ENCODE assay signal across 21 cellular contexts in the genomic region with DNA sequence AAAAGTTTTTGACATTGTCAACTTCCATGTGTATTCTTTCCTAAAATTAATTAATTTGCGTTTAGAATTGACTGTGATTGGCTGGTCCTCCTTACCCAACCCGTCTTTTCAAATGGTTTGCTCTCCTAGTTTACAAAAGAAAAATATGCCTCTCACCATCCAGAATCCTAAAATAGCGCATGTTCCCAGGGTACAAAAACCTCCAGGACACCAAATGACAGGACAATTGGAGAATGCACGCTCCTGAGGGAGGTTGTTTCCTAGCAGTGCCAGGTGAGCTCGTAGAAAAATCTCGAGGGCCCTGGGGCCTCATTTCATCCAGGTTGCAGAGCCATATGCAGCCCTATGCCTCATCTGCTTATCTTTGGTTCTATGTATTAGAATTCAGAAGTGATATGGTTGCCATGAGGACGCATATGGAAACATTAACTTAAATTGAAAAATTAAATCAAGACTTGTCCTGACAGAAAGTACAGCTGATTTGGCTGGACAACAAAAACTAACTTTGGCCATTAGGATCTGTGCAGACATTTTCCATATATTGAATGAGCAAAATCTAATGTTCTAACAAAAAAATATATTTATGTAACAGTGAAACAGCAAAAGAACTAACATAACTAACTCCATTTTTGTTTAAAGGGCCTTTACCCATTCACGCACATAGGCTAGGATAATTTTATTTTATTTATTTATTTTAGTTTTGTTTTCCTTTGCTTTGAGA.
"Had no signal": no experiment of that assay in that cellular context is flagged by ENCODE, and none has a peak within 500 bp of the region (broad histone marks: within the 10 kb centered on the region; RNA-seq: fewer than 3 reads in every experiment).

No MANE protein-coding gene starts in this region.

- H3K36me3 ChIP-seq: esophagus squamous epithelium, gastroesophageal sphincter, left lung, lower lobe of right lung, neutrophil, sigmoid colon had no signal

- H3K4me3 ChIP-seq: esophagus squamous epithelium, gastroesophageal sphincter, left lung, lower lobe of right lung, sigmoid colon, skin epidermis had no signal

- H3K27ac Mint-ChIP-seq: effector memory CD8-positive, alpha-beta T cell; memory B cell; natural killer cell treated with Interleukin-12 subunit alpha and Interleukin-12 subunit beta and Interleukin-15 and Interleukin-18, amount 100 ng/mL, for 72 hours had no signal

- H3K27me3 ChIP-seq: esophagus squamous epithelium, gastroesophageal sphincter, left lung, neutrophil, sigmoid colon had no signal

- H3K4me1 Mint-ChIP-seq: memory B cell had no signal

- H3K9me3 Mint-ChIP-seq: dendritic cell treated with granulocyte-macrophage colony-stimulating factor and Interleukin-4, amounts not matched to agents 40 ng/mL and 50 ng/mL, for 4 days; effector memory CD8-positive, alpha-beta T cell; natural killer cell treated with Interleukin-12 subunit alpha and Interleukin-12 subunit beta and Interleukin-15 and Interleukin-18, amount 100 ng/mL, for 72 hours; type B pancreatic cell had no signal

- FAIRE-seq: colon, urothelium cell line had no signal

- H3K9me3 ChIP-seq: esophagus squamous epithelium, gastroesophageal sphincter, left lung, lower lobe of right lung, neutrophil, sigmoid colon had no signal

- H3K27me3 Mint-ChIP-seq: effector memory CD8-positive, alpha-beta T cell; memory B cell; type B pancreatic cell had no signal

- H3K27ac ChIP-seq: epithelial cell of prostate, esophagus squamous epithelium, gastroesophageal sphincter, left lung, lower lobe of right lung, neutrophil, sigmoid colon, skin epidermis had no signal

- H3K4me3 Mint-ChIP-seq: dendritic cell treated with granulocyte-macrophage colony-stimulating factor and Interleukin-4, amounts not matched to agents 40 ng/mL and 50 ng/mL, for 4 days; effector memory CD8-positive, alpha-beta T cell; memory B cell; natural killer cell treated with Interleukin-12 subunit alpha and Interleukin-12 subunit beta and Interleukin-15 and Interleukin-18, amount 100 ng/mL, for 72 hours had no signal

- ATAC-seq: effector memory CD8-positive, alpha-beta T cell; gastroesophageal sphincter; left lung; lower lobe of right lung; natural killer cell treated with Interleukin-12 subunit alpha and Interleukin-12 subunit beta and Interleukin-15 and Interleukin-18, amount 100 ng/mL, for 72 hours had no signal

- DNase-seq: effector memory CD8-positive, alpha-beta T cell; esophagus squamous epithelium; foreskin fibroblast; glutamatergic neuron; islet precursor cell; left lung; lower lobe of right lung; midbrain; sigmoid colon; stimulated activated CD4-positive, alpha-beta T cell treated with anti-CD3 and anti-CD28 coated beads, Interleukin-12 subunit alpha, Interleukin-12 subunit beta, amount 100 ng/mL, for 4 hours; stimulated activated naive CD4-positive, alpha-beta T cell had no signal

- H3K4me1 ChIP-seq: esophagus squamous epithelium, left lung, lower lobe of right lung, sigmoid colon had no signal

- H3K36me3 Mint-ChIP-seq: memory B cell; natural killer cell treated with Interleukin-12 subunit alpha and Interleukin-12 subunit beta and Interleukin-15 and Interleukin-18, amount 100 ng/mL, for 72 hours; type B pancreatic cell had no signal
